ENCODE assay signal across 9 cellular contexts in the genomic region with DNA sequence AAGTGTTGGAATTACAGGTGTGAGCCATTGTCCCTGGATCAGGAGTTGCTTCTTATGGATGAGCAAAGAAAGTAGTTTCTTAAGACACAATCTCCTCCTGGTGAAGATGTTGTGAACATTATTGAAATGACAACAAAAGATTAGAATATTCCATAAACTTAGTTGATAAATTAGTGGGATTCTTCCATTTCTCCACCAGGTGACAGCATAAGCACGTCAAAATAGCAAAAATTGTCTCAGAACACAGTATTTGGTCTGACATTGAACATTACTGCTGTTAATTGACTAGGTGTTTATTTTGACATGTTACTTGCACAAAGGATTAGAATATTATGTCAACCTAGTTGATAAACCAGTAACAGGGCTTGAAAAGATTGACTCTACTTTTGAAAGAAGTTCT. TPM values are rescaled to one million over a fixed set of nuclear protein-coding genes. Genes with fewer than 3 reads are reported as not detected.
DNase-seq lines count a peak whose midpoint lies in the region; ATAC-seq, FAIRE-seq and TF ChIP-seq lines count a peak whose summit lies in the region.
"Had no signal": no experiment of that assay in that cellular context is flagged by ENCODE, and none has a peak within 500 bp of the region (broad histone marks: within the 10 kb centered on the region; RNA-seq: fewer than 3 reads in every experiment).

No MANE protein-coding gene starts in this region.

- no peak for DNase-seq in BE2C
- no peak for DNase-seq in HCT116 (ENCODE audit: low read depth, low spot score)
- DNase-seq in astrocyte (ENCODE audit: low read depth), result no peak
- DNase-seq in HepG2 (ENCODE audit: low spot score), result no peak
- DNase-seq in COR-L47 (lab: John Stamatoyannopoulos, UW), result no peak
- no peak for DNase-seq in WERI-Rb-1
- DNase-seq in immature natural killer cell, result no peak
- DNase-seq: activated effector memory CD4-positive, alpha-beta T cell treated with anti-CD3 and anti-CD28 coated beads, Interleukin-2, amount 50 U/mL, for 16 hours had no signal

- POLR2A ChIA-PET in HCT116 (lab: Charles Lee), result no interaction called here
- POLR2A ChIA-PET in HepG2 (lab: Yijun Ruan, JAX), result no interaction called here

- H3K4me2 ChIP-seq in HCT116 (ENCODE audit: low read length), result no peak overlapping the region
- no peak overlapping the region for H3K4me2 ChIP-seq in astrocyte (ENCODE audit: low read length)
- no peak overlapping the region for H3K4me2 ChIP-seq in HepG2 (ENCODE audit: low read depth, low read length)

- 30% methylated on average over 1 of the region's 1 CpG for WGBS in HepG2 (ENCODE audit: low lambda C conversion rate)

- H3K27ac Mint-ChIP-seq in astrocyte (ENCODE audit: unreplicated experiment), result no peak overlapping the region
- H3K27ac Mint-ChIP-seq in immature natural killer cell, result no peak overlapping the region

- no peaks in the 10 kb centered on the region for H3K27me3 Mint-ChIP-seq in astrocyte (ENCODE audit: low read depth, unreplicated experiment)
- no peaks in the 10 kb centered on the region for H3K27me3 Mint-ChIP-seq in immature natural killer cell (ENCODE audit: low read depth in 3 of 3)

- H3K4me1 ChIP-seq in BE2C, result no peaks in the 10 kb centered on the region
- no peaks in the 10 kb centered on the region for H3K4me1 ChIP-seq in HCT116 (ENCODE audit: control insufficient read depth in 1 of 2, insufficient read depth in 2 of 2, low read length in 2 of 2)
- H3K4me1 ChIP-seq in astrocyte (ENCODE audit: insufficient read depth, low read length), result no peaks in the 10 kb centered on the region
- H3K4me1 ChIP-seq in HepG2 (ENCODE audit: insufficient read depth, low read length), result no peaks in the 10 kb centered on the region

- H3K36me3 Mint-ChIP-seq in astrocyte (ENCODE audit: low read depth, unreplicated experiment), result no peaks in the 10 kb centered on the region
- H3K36me3 Mint-ChIP-seq in immature natural killer cell, result no peaks in the 10 kb centered on the region

- H3K79me2 ChIP-seq in HCT116 (ENCODE audit: insufficient read depth, low read length) (no peaks in the 10 kb centered on the region), astrocyte (ENCODE audit: insufficient read depth, low read length) (no peaks in the 10 kb centered on the region), HepG2 (ENCODE audit: insufficient read depth, low read length) (no peaks in the 10 kb centered on the region)

- intact Hi-C loops in HCT116 (cut with micrococcal nuclease), result loop anchor here (1.0 kb wide), 1 partner anchor 131 kb away; no protein-coding TSS in a partner anchor
- intact Hi-C loops in HepG2 (cut with micrococcal nuclease; ENCODE audit: unreplicated experiment), result loop anchor here (10.0 kb wide), 1 partner anchor 114 kb away; no protein-coding TSS in a partner anchor

- TF ChIP-seq CTCF in BE2C (IDR thresholded peaks at IDR 0.05; ENCODE audit: low read depth, low read length) (0 out of 2 replicates have a peak, but pooled peaks have one; percentile 6), HCT116 (IDR thresholded peaks at IDR 0.05 in 2 of 3, conservative IDR thresholded peaks at IDR 0.05 in 1 of 3; ENCODE audit: borderline replicate concordance in 1 of 3, insufficient read depth in 1 of 3, low read depth in 2 of 3, low read length in 2 of 3) (peak; percentile 12 to 79 (median 44); a peak in 4 of 6 replicates), astrocyte (IDR thresholded peaks at IDR 0.05; ENCODE audit: insufficient read depth, low read depth, low read length) (peak; percentile 44), HepG2 (CRISPR knock-in tag; IDR thresholded peaks at IDR 0.05) (peak; percentile 48), WERI-Rb-1 (IDR thresholded peaks at IDR 0.05; ENCODE audit: low read depth, low read length) (no peak)

- no peak overlapping the region for H3K27ac ChIP-seq in HCT116 (ENCODE audit: low read depth, low read length)
- H3K27ac ChIP-seq in astrocyte (ENCODE audit: low read depth, low read length), result no peak overlapping the region
- H3K27ac ChIP-seq in HepG2 (ENCODE audit: extremely low read length, insufficient read depth, low read length), result no peak overlapping the region
- no peak overlapping the region for H3K27ac ChIP-seq in WERI-Rb-1

- FAIRE-seq in astrocyte (lab: Jason Lieb, UNC) (peak; percentile 88), HepG2 (lab: Jason Lieb, UNC) (peak; percentile 66)

- H2AFZ ChIP-seq in HCT116 (ENCODE audit: low read depth, low read length, poor library complexity, severe bottlenecking) (no peak overlapping the region), astrocyte (ENCODE audit: low read depth, low read length) (no peak overlapping the region), HepG2 (ENCODE audit: low read length) (no peak overlapping the region)

- H3K9me3 ChIP-seq in BE2C, result no peaks in the 10 kb centered on the region
- H3K9me3 ChIP-seq in HCT116 (ENCODE audit: control insufficient read depth in 1 of 2, insufficient read depth in 1 of 2, low read depth in 1 of 2, low read length in 2 of 2), result no peaks in the 10 kb centered on the region
- H3K9me3 ChIP-seq in astrocyte (ENCODE audit: insufficient read depth, low read depth, low read length), result no peaks in the 10 kb centered on the region
- H3K9me3 ChIP-seq in HepG2 (ENCODE audit: low read length), result no peaks in the 10 kb centered on the region
- no peaks in the 10 kb centered on the region for H3K9me3 ChIP-seq in WERI-Rb-1 (ENCODE audit: severe bottlenecking)

- no peak for TF ChIP-seq EP300 in HepG2 (IDR thresholded peaks at IDR 0.05; ENCODE audit: low read depth in 2 of 2, low read length in 2 of 2)
- TF ChIP-seq EP300 in HepG2 (CRISPR knock-in tag; IDR thresholded peaks at IDR 0.05; ENCODE audit: borderline replicate concordance), result no peak

- BruUV-seq in HCT116 (replicated peaks; lab: Mats Ljungman, UMichigan) (no TSS peak), HepG2 (replicated peaks; lab: Mats Ljungman, UMichigan) (no TSS peak)

- ATAC-seq in HCT116 (no peak), HepG2 (no peak), HG02970 (IDR thresholded peaks at IDR 0.05; ENCODE audit: low FRiP score, unreplicated experiment) (no peak)

- H3K4me3 Mint-ChIP-seq in astrocyte (ENCODE audit: unreplicated experiment), result no peak overlapping the region
- H3K4me3 Mint-ChIP-seq in immature natural killer cell, result no peak overlapping the region

- H3K36me3 ChIP-seq in BE2C (no peaks in the 10 kb centered on the region), HCT116 (ENCODE audit: control insufficient read depth in 1 of 2, insufficient read depth in 2 of 2, low read length in 2 of 2) (no peaks in the 10 kb centered on the region), astrocyte (ENCODE audit: insufficient read depth, low read length) (no peaks in the 10 kb centered on the region), HepG2 (replicated peaks in 1 of 2; ENCODE audit: control insufficient read depth in 1 of 2, insufficient read depth in 2 of 2, low read length in 2 of 2) (no peaks in the 10 kb centered on the region), WERI-Rb-1 (no peaks in the 10 kb centered on the region)

- H3K4me3 ChIP-seq in BE2C (ENCODE audit: low read depth, low read length) (no peak overlapping the region), HCT116 (replicated peaks in 1 of 2; ENCODE audit: low read depth in 1 of 2, low read length in 2 of 2) (no peak overlapping the region), astrocyte (ENCODE audit: insufficient read depth, low read depth, low read length) (no peak overlapping the region), HepG2 (replicated peaks in 1 of 3; ENCODE audit: insufficient read depth in 1 of 3, low read depth in 2 of 3, low read length in 3 of 3) (no peak overlapping the region), WERI-Rb-1 (ENCODE audit: low read depth, low read length) (no peak overlapping the region)

- no peaks in the 10 kb centered on the region for H3K9me2 ChIP-seq in HCT116 (ENCODE audit: insufficient read depth)

- RAD21 ChIA-PET in HCT116 (lab: Charles Lee; ENCODE audit: low non-redundant PET in 1 of 2, low total read pairs in 2 of 2, uncharacterized antibody in 2 of 2, unreplicated experiment in 2 of 2), result no interaction called here

- no peak overlapping the region for H3K9ac ChIP-seq in HCT116 (ENCODE audit: low read length)
- no peak overlapping the region for H3K9ac ChIP-seq in astrocyte (ENCODE audit: low read length)
- H3K9ac ChIP-seq in HepG2 (ENCODE audit: insufficient read depth, low read depth, low read length), result no peak overlapping the region

- no peaks in the 10 kb centered on the region for H4K20me1 ChIP-seq in HCT116 (ENCODE audit: insufficient read depth)
- H4K20me1 ChIP-seq in astrocyte (ENCODE audit: insufficient read depth, low read length), result no peaks in the 10 kb centered on the region
- no peaks in the 10 kb centered on the region for H4K20me1 ChIP-seq in HepG2 (ENCODE audit: insufficient read depth, low read length)

- in situ Hi-C loops in HepG2 (cut with HindIII; ENCODE audit: extremely low pct_ligation_motif_present, low pct_unique_long_range_greater_than_20kb), result no loop called here

- H3K9me3 Mint-ChIP-seq in astrocyte (ENCODE audit: unreplicated experiment) (peaks cover 3% of the 10 kb centered on the region), immature natural killer cell (no peaks in the 10 kb centered on the region)

- H3K27me3 ChIP-seq in BE2C (no peaks in the 10 kb centered on the region), HCT116 (ENCODE audit: insufficient read depth, low read length) (no peaks in the 10 kb centered on the region), astrocyte (ENCODE audit: insufficient read depth, low read length) (no peaks in the 10 kb centered on the region), HepG2 (ENCODE audit: control insufficient read depth in 1 of 2, insufficient read depth in 2 of 2, low read length in 2 of 2) (no peaks in the 10 kb centered on the region), WERI-Rb-1 (ENCODE audit: insufficient read depth, low read depth, severe bottlenecking) (peaks cover 10% of the 10 kb centered on the region)

- CTCF ChIA-PET in HCT116 (lab: Charles Lee), result no interaction called here
- CTCF ChIA-PET in HepG2 (lab: Yijun Ruan, JAX; ENCODE audit: low intra/inter-chr PET ratio, low total read pairs), result interaction anchor here (1.2 to 6.4 kb wide), 2 partner anchors 130 to 133 kb away, joined by 5 to 195 read pairs; no protein-coding TSS in a partner anchor

- TF ChIP-seq RAD21 in HCT116 (IDR thresholded peaks at IDR 0.05; ENCODE audit: low read depth) (peak; percentile 60), HepG2 (CRISPR knock-in tag; IDR thresholded peaks at IDR 0.05) (0 out of 2 replicates have a peak, but pooled peaks have one; percentile 21)

- no peak for TF ChIP-seq POLR2A in HCT116 (IDR thresholded peaks at IDR 0.05; ENCODE audit: borderline replicate concordance, extremely low read depth, insufficient read depth, insufficient read length)
- no peak for TF ChIP-seq POLR2A in HepG2 (IDR thresholded peaks at IDR 0.05; ENCODE audit: insufficient read depth in 1 of 2, low read depth in 2 of 2, low read length in 2 of 2)

- H3K4me1 Mint-ChIP-seq in astrocyte (ENCODE audit: low read depth, unreplicated experiment), result no peaks in the 10 kb centered on the region
- H3K4me1 Mint-ChIP-seq in immature natural killer cell, result no peaks in the 10 kb centered on the region

RNA-seq across cellular contexts. Expression of gene CLDN34, which starts 21.6 kb away (rescaled TPM):
- not detected for polyA plus RNA-seq in BE2C (2012; ENCODE audit: insufficient read depth, insufficient read length, low read depth)
- total RNA-seq in HCT116 (2021; ENCODE audit: unreplicated experiment) (not detected), astrocyte (0.36 TPM in 1 of 2 replicates, not detected in the other), HepG2 (2016; rRNA removed; fragmentation: Illumina TruSeq; extraction: Trizol) (0.21 TPM in 1 of 2 replicates, not detected in the other)
- polyA plus RNA-seq in HCT116 (2012), result not detected in 2 replicates
- total RNA-seq in HepG2 (2016; cell fraction: cytosol; rRNA removed; fragmentation: Illumina TruSeq; extraction: Trizol; ENCODE audit: low read depth), result not detected in 2 replicates
- not detected in 2 replicates for total RNA-seq in HepG2 (2016; cell fraction: insoluble cytoplasmic fraction; rRNA removed; fragmentation: Illumina TruSeq; extraction: Trizol)
- not detected in 2 replicates for total RNA-seq in HepG2 (2016; cell fraction: membrane; rRNA removed; fragmentation: Illumina TruSeq; extraction: Trizol)
- not detected in 2 replicates for total RNA-seq in HepG2 (2016; cell fraction: nucleus; rRNA removed; fragmentation: Illumina TruSeq; extraction: Trizol)
- polyA plus RNA-seq in HepG2 (2011; rRNA removed) (not detected in 2 replicates), immature natural killer cell (not detected)
- polyA plus RNA-seq in HepG2 (2011; cell fraction: cytosol; rRNA removed), result not detected in 2 replicates
- polyA plus RNA-seq in HepG2 (2011; cell fraction: nucleus; rRNA removed), result 0.18 and 0.19 TPM in 2 replicates
- polyA plus RNA-seq in HepG2 (2012), result not detected in 2 replicates
- polyA plus RNA-seq in HepG2 (2016; cell fraction: cytosol; fragmentation: Illumina TruSeq; extraction: Trizol; ENCODE audit: low read depth), result not detected in 2 replicates
- polyA plus RNA-seq in HepG2 (2016; cell fraction: insoluble cytoplasmic fraction; fragmentation: Illumina TruSeq; extraction: Trizol; ENCODE audit: low read depth), result not detected in 2 replicates
- not detected in 2 replicates for polyA plus RNA-seq in HepG2 (2016; cell fraction: membrane; fragmentation: Illumina TruSeq; extraction: Trizol; ENCODE audit: low read depth)
- polyA plus RNA-seq in HepG2 (2016; cell fraction: nucleus; fragmentation: Illumina TruSeq; extraction: Trizol; ENCODE audit: insufficient read depth, low read depth), result not detected in 2 replicates
- not detected in 2 replicates for polyA minus RNA-seq in HepG2 (2011; rRNA and poly(A)+ RNA removed; ENCODE audit: low replicate concordance)
- polyA minus RNA-seq in HepG2 (2011; cell fraction: cytosol; rRNA and poly(A)+ RNA removed), result not detected in 2 replicates
- polyA minus RNA-seq in HepG2 (2011; cell fraction: nucleus; rRNA and poly(A)+ RNA removed), result 0.62 and 1.0 TPM in 2 replicates
